ENCODE assay signal across 8 cellular contexts in genomic region chr12:48682533-48682905, GRCh38. TPM values are rescaled to one million over a fixed set of nuclear protein-coding genes. Genes with fewer than 3 reads are reported as not detected.
DNase-seq lines count a peak whose midpoint lies in the region; ATAC-seq and TF ChIP-seq lines count a peak whose summit lies in the region.
"Not testable (repeated sequence)": the region's sequence is repeated elsewhere in the genome, so short reads cannot be mapped to it uniquely, and the experiment has no call there.

No MANE protein-coding gene starts in this region.

- not testable (repeated sequence) for H3K27me3 ChIP-seq in CD8-positive, alpha-beta memory T cell (ENCODE audit: insufficient read depth, low read length, poor library complexity, severe bottlenecking); KMS-11 (ENCODE audit: insufficient read depth, low read depth); prostate gland (replicated peaks; ENCODE audit: insufficient read depth); upper lobe of left lung

- CTCF ChIA-PET in CD8-positive, alpha-beta memory T cell (lab: Charles Lee): interaction anchor here (1.0 to 1.3 kb wide), 3 partner anchors 9 to 132 kb away, joined by 3 to 6 read pairs (median 3); no protein-coding TSS in a partner anchor
- CTCF ChIA-PET in activated B cell treated with CpG ODN at 0.5 μM for 24 hours (lab: Charles Lee): not testable (repeated sequence)

- peak overlapping the region; percentile 95 to 99 (median 98) for H3K27ac Mint-ChIP-seq in CD8-positive, alpha-beta memory T cell
- H3K27ac Mint-ChIP-seq in activated B cell treated with CpG ODN at 0.5 μM for 24 hours (peak overlapping the region; percentile 95), brain (peak overlapping the region in 4 of 5 experiments; percentile 97 to 99 (median 98)), memory B cell (peak overlapping the region; percentile 93)

- DNase-seq in CD8-positive, alpha-beta memory T cell; activated B cell treated with CpG ODN at 0.5 μM for 24 hours; fibroblast of pulmonary artery (ENCODE audit: low read depth); memory B cell (ENCODE audit: low spot score in 2 of 2); prostate gland (ENCODE audit: low spot score); upper lobe of left lung: not testable (repeated sequence)

- peaks cover 42 to 52% (median 51%) of the 10 kb centered on the region in 3 donors for H3K4me1 Mint-ChIP-seq in CD8-positive, alpha-beta memory T cell
- H3K4me1 Mint-ChIP-seq in activated B cell treated with CpG ODN at 0.5 μM for 24 hours (peaks cover 48% of the 10 kb centered on the region), brain (peaks cover 46% of the 10 kb centered on the region), memory B cell (peaks cover 22% of the 10 kb centered on the region)

- H3K4me3 Mint-ChIP-seq in CD8-positive, alpha-beta memory T cell: peak overlapping the region; percentile 97 to 99 (median 98)
- H3K4me3 Mint-ChIP-seq in activated B cell treated with CpG ODN at 0.5 μM for 24 hours: peak overlapping the region; percentile 97
- peak overlapping the region; percentile 98 to 99 (median 99) for H3K4me3 Mint-ChIP-seq in brain
- peak overlapping the region; percentile 85 for H3K4me3 Mint-ChIP-seq in memory B cell

- intact Hi-C loops in activated B cell treated with CpG ODN at 0.5 μM for 24 hours (cut with micrococcal nuclease): loop anchor here (1.0 kb wide), 1 partner anchor 34 kb away; the partner anchor contains the start of gene CCNT1
- intact Hi-C loops in prostate gland (cut with DNase I): loop anchor here (1.0 kb wide), 1 partner anchor 34 kb away; the partner anchor contains the start of gene CCNT1

- H2AFZ ChIP-seq in KMS-11 (ENCODE audit: low read depth): peak overlapping the region; percentile 81

- POLR2A ChIA-PET in CD8-positive, alpha-beta memory T cell (lab: Charles Lee): interaction anchor here (0.6 to 2.0 kb wide), 5 partner anchors 18 to 1484 kb away, joined by 3 to 11 read pairs (median 4); partner anchors contain the start of genes CCNT1, PRPF40B and TUBA1A
- POLR2A ChIA-PET in activated B cell treated with CpG ODN at 0.5 μM for 24 hours (lab: Charles Lee): interaction anchor here (0.6 to 2.1 kb wide), 12 partner anchors 10 to 1059 kb away, joined by 3 to 19 read pairs (median 3); partner anchors contain the start of genes ASB8, CCNT1, SENP1 and TMBIM6

- peak overlapping the region; percentile 99 for H3K4me3 ChIP-seq in CD8-positive, alpha-beta memory T cell (ENCODE audit: low read length)
- not testable (repeated sequence) for H3K4me3 ChIP-seq in KMS-11 (IDR thresholded peaks at IDR 0.05; ENCODE audit: insufficient read depth, low read depth, low read length)
- H3K4me3 ChIP-seq in fibroblast of pulmonary artery (replicated peaks; ENCODE audit: low read depth, low read length) (peak overlapping the region; percentile 96), prostate gland (peak overlapping the region; percentile 90 to 93), upper lobe of left lung (peak overlapping the region; percentile 24 to 81 (median 76))

- peak overlapping the region; percentile 69 for H3K4me2 ChIP-seq in KMS-11

- not testable (repeated sequence) for H3K9me3 Mint-ChIP-seq in CD8-positive, alpha-beta memory T cell; activated B cell treated with CpG ODN at 0.5 μM for 24 hours; brain; memory B cell

- not testable (repeated sequence) for H3K36me3 ChIP-seq in CD8-positive, alpha-beta memory T cell (ENCODE audit: insufficient read depth, low read length); prostate gland
- peaks cover 17% of the 10 kb centered on the region; the same call in 1 of the 2 replicates for H3K36me3 ChIP-seq in KMS-11 (ENCODE audit: insufficient read depth)
- H3K36me3 ChIP-seq in upper lobe of left lung: peaks cover 0 to 26% (median 2%) of the 10 kb centered on the region in 4 donors

- H3K36me3 Mint-ChIP-seq in CD8-positive, alpha-beta memory T cell: peaks cover 0 to 43% (median 9%) of the 10 kb centered on the region in 3 donors
- H3K36me3 Mint-ChIP-seq in activated B cell treated with CpG ODN at 0.5 μM for 24 hours (ENCODE audit: low read depth) (peaks cover 39% of the 10 kb centered on the region), brain (peaks cover 38% of the 10 kb centered on the region), memory B cell (peaks cover 16% of the 10 kb centered on the region)

- peaks cover 36% of the 10 kb centered on the region for H3K4me1 ChIP-seq in CD8-positive, alpha-beta memory T cell (ENCODE audit: insufficient read depth, low read length)
- H3K4me1 ChIP-seq in KMS-11 (ENCODE audit: low read depth, poor library complexity, severe bottlenecking): peaks cover 42% of the 10 kb centered on the region
- H3K4me1 ChIP-seq in prostate gland (replicated peaks): not testable (repeated sequence)
- peaks cover 33 to 42% (median 36%) of the 10 kb centered on the region in 4 donors for H3K4me1 ChIP-seq in upper lobe of left lung

- ATAC-seq in activated B cell treated with CpG ODN at 0.5 μM for 24 hours (ENCODE audit: low read depth); memory B cell (ENCODE audit: low read depth); upper lobe of left lung (ENCODE audit: low FRiP score in 2 of 2): not testable (repeated sequence)

- 22% methylated on average over 19 of the region's 19 CpGs for WGBS in prostate gland
- 19 to 20% methylated on average over 14 to 19 of the region's 19 CpGs for WGBS in upper lobe of left lung, 2 donors

- TF ChIP-seq CTCF in KMS-11 (conservative IDR thresholded peaks at IDR 0.05; ENCODE audit: low read depth, low read length); activated B cell treated with CpG ODN at 0.5 μM for 24 hours (IDR thresholded peaks at IDR 0.05); brain (conservative IDR thresholded peaks at IDR 0.05); fibroblast of pulmonary artery (IDR thresholded peaks at IDR 0.05; ENCODE audit: low read length, missing control alignments); prostate gland (IDR thresholded peaks at IDR 0.05); upper lobe of left lung (IDR thresholded peaks at IDR 0.05): not testable (repeated sequence)

- TF ChIP-seq EP300 in upper lobe of left lung (IDR thresholded peaks at IDR 0.05): not testable (repeated sequence)

- H3K27me3 Mint-ChIP-seq in CD8-positive, alpha-beta memory T cell; activated B cell treated with CpG ODN at 0.5 μM for 24 hours; memory B cell: not testable (repeated sequence)
- peaks cover 18% of the 10 kb centered on the region for H3K27me3 Mint-ChIP-seq in brain

- H3K79me2 ChIP-seq in KMS-11 (ENCODE audit: insufficient read depth, low read depth): peaks cover 46% of the 10 kb centered on the region

- peaks cover 16% of the 10 kb centered on the region for H4K20me1 ChIP-seq in KMS-11 (ENCODE audit: insufficient read depth)

- TF ChIP-seq POLR2A in prostate gland (IDR thresholded peaks at IDR 0.05); upper lobe of left lung (IDR thresholded peaks at IDR 0.05): not testable (repeated sequence)

- peak overlapping the region; percentile 96 for H3K27ac ChIP-seq in CD8-positive, alpha-beta memory T cell (ENCODE audit: low read depth, low read length)
- H3K27ac ChIP-seq in KMS-11 (peak overlapping the region; percentile 9; the same call in 1 of the 2 replicates), prostate gland (peak overlapping the region; percentile 62 to 89), upper lobe of left lung (peak overlapping the region in 3 of 4 donors; percentile 92 to 95 (median 93))

- H3K9me3 ChIP-seq in CD8-positive, alpha-beta memory T cell (ENCODE audit: low read length); prostate gland; upper lobe of left lung: not testable (repeated sequence)

- peak overlapping the region; percentile 96 for H3K9ac ChIP-seq in KMS-11

RNA-seq across cellular contexts. Expression of gene KANSL2, which starts 0.5 kb away (rescaled TPM):
- total RNA-seq in CD8-positive, alpha-beta memory T cell: 10 to 100 TPM; 58.7 to 60.3 TPM
- 34.3 TPM for polyA plus RNA-seq in CD8-positive, alpha-beta memory T cell
- 52.4 and 59.5 TPM in 2 replicates for total RNA-seq in activated B cell treated with CpG ODN at 0.5 μM for 24 hours
- 19.5 TPM for polyA plus RNA-seq in brain (ENCODE audit: insufficient read depth, low read depth, low replicate concordance)
- total RNA-seq in prostate gland: 10 to 100 TPM; 53.1 to 53.2 TPM
- 10 to 100 TPM; 13.2 to 60.5 (median 26.3) TPM for total RNA-seq in upper lobe of left lung

RNA-seq across cellular contexts. Expression of gene CCNT1, which starts 34.0 kb away (rescaled TPM):
- 10 to 100 TPM; 59.1 to 66.4 TPM for total RNA-seq in CD8-positive, alpha-beta memory T cell
- 12.9 TPM for polyA plus RNA-seq in CD8-positive, alpha-beta memory T cell
- total RNA-seq in activated B cell treated with CpG ODN at 0.5 μM for 24 hours: 48.9 and 49.6 TPM in 2 replicates
- 6.1 TPM for polyA plus RNA-seq in brain (ENCODE audit: insufficient read depth, low read depth, low replicate concordance)
- total RNA-seq in prostate gland: 10 to 100 TPM; 33.0 to 33.8 TPM
- 10 to 100 TPM; 11.9 to 39.8 (median 26.6) TPM for total RNA-seq in upper lobe of left lung

Comparison
In these comparisons a context has a peak if more than half of its experiments do, and no peak if none do; other contexts are left out.
1. H3K27ac ChIP-seq: peak in every context shown above with its lines; median percentile 96 in CD8-positive, alpha-beta memory T cell; 93 in upper lobe of left lung; 76 in prostate gland; 9 in KMS-11.